Comparison of ENCODE assay signal across 8 cellular contexts in genomic region chr13:50236898-50237318, GRCh38.
A peak's percentile ranks its signal among the peaks of the same experiment; 100 is the strongest.
DNase-seq lines count a peak whose midpoint lies in the region; ATAC-seq and TF ChIP-seq lines count a peak whose summit lies in the region.

No MANE protein-coding gene starts in this region.

- H3K4me3 ChIP-seq in OCI-LY7 (ENCODE audit: low read depth, low read length, poor library complexity, severe bottlenecking), result no peak overlapping the region
- H3K4me3 ChIP-seq in fibroblast of mammary gland (ENCODE audit: control insufficient read depth, low read depth, low read length), result no peak overlapping the region

- no peaks in the 10 kb centered on the region for H3K9me3 ChIP-seq in OCI-LY7 (ENCODE audit: low read length)

- H3K79me2 ChIP-seq in OCI-LY7 (ENCODE audit: insufficient read depth, low read depth, low read length), result no peaks in the 10 kb centered on the region

- H4K20me1 ChIP-seq in OCI-LY7 (ENCODE audit: insufficient read depth, low read length), result no peaks in the 10 kb centered on the region

- intact Hi-C loops in OCI-LY7 (cut with micrococcal nuclease; ENCODE audit: unreplicated experiment), result no loop called here

- DNase-seq in GM13977 (ENCODE audit: low spot score) (peak; percentile 70), OCI-LY7 (ENCODE audit: low spot score) (no peak), fibroblast of mammary gland (ENCODE audit: low read depth) (peak; percentile 45), NCI-H1694 (lab: John Stamatoyannopoulos, UW) (no peak), NOMO-1 (lab: John Stamatoyannopoulos, UW; ENCODE audit: unreplicated experiment in 2 of 2) (no peak), NCI-H1930 (lab: John Stamatoyannopoulos, UW) (no peak), NCI-H748 treated with DMSO at 0.1 percent for 48 hours (lab: John Stamatoyannopoulos, UW) (no peak)

- no peak overlapping the region for H3K27ac ChIP-seq in OCI-LY7 (ENCODE audit: low read depth, low read length, poor library complexity, severe bottlenecking)

- CTCF ChIA-PET in OCI-LY7 (lab: Charles Lee; ENCODE audit: unreplicated experiment), result no interaction called here

- H3K4me2 ChIP-seq in OCI-LY7 (ENCODE audit: low read length), result peak overlapping the region; percentile 67; the same call in 1 of the 2 replicates

- POLR2A ChIA-PET in OCI-LY7 (lab: Charles Lee), result interaction anchor here (0.5 to 1.2 kb wide), 5 partner anchors 11 to 1520 kb away, joined by 3 to 5 read pairs (median 3); no protein-coding TSS in a partner anchor

- ATAC-seq in GM21723 (IDR thresholded peaks at IDR 0.05; ENCODE audit: unreplicated experiment), result peak; percentile 98

- no TSS peak for BruUV-seq in OCI-LY7 (replicated peaks; lab: Mats Ljungman, UMichigan)

- H3K4me1 ChIP-seq in OCI-LY7 (ENCODE audit: insufficient read depth, low read length, poor library complexity, severe bottlenecking), result peaks cover 13% of the 10 kb centered on the region

- TF ChIP-seq CTCF in GM13977 (IDR thresholded peaks at IDR 0.05; ENCODE audit: extremely low read depth, insufficient read depth, missing control alignments) (no peak), OCI-LY7 (conservative IDR thresholded peaks at IDR 0.05; ENCODE audit: low read length) (no peak), fibroblast of mammary gland (conservative IDR thresholded peaks at IDR 0.05; ENCODE audit: control insufficient read depth, insufficient read depth, low read depth, low read length) (no peak)

- no peaks in the 10 kb centered on the region for H3K36me3 ChIP-seq in OCI-LY7 (ENCODE audit: insufficient read depth, low read length)

- no peaks in the 10 kb centered on the region for H3K9me2 ChIP-seq in OCI-LY7 (ENCODE audit: insufficient read depth, low read length)

- peak overlapping the region; percentile 89; the same call in 1 of the 2 replicates for H2AFZ ChIP-seq in OCI-LY7 (ENCODE audit: low read length)

- in situ Hi-C loops in GM13977 (cut with MboI; ENCODE audit: low pct_unique_long_range_greater_than_20kb, low sequenced_read_pairs, unreplicated experiment), result no loop called here

Comparison
In these comparisons a context has a peak if more than half of its experiments do, and no peak if none do; other contexts are left out.
1. DNase-seq: peak in GM13977 (single experiment) and fibroblast of mammary gland (single experiment); none in OCI-LY7 (single experiment), NCI-H1694 (single experiment), NOMO-1 (0 of 2), NCI-H1930 (0 of 2) and NCI-H748 treated with DMSO at 0.1 percent for 48 hours (single experiment).